In genomic region chr16:58198739-58199411, GRCh38 we compare ENCODE assay signal across 10 cellular contexts. TPM values are rescaled to one million over a fixed set of nuclear protein-coding genes. Genes with fewer than 3 reads are reported as not detected.
A peak's percentile ranks its signal among the peaks of the same experiment; 100 is the strongest.
DNase-seq lines count a peak whose midpoint lies in the region; ATAC-seq and TF ChIP-seq lines count a peak whose summit lies in the region.
"Had no signal": no experiment of that assay in that cellular context is flagged by ENCODE, and none has a peak within 500 bp of the region (broad histone marks: within the 10 kb centered on the region; RNA-seq: fewer than 3 reads in every experiment).

No MANE protein-coding gene starts in this region.

- no peak for ATAC-seq in right cardiac atrium

- no peak overlapping the region for H3K27ac ChIP-seq in effector memory CD4-positive, alpha-beta T cell (ENCODE audit: insufficient read depth, low read length, poor library complexity, severe bottlenecking)
- H3K27ac ChIP-seq in parathyroid adenoma = no peak overlapping the region
- no peak overlapping the region for H3K27ac ChIP-seq in esophagus squamous epithelium
- no peak overlapping the region for H3K27ac ChIP-seq in right cardiac atrium (ENCODE audit: low read length)
- H3K27ac ChIP-seq: thyroid gland had no signal

- TF ChIP-seq CTCF in parathyroid adenoma (IDR thresholded peaks at IDR 0.05) (no peak), esophagus squamous epithelium (IDR thresholded peaks at IDR 0.05) (no peak)

- H3K4me2 ChIP-seq in parathyroid adenoma (ENCODE audit: low read length) = peak overlapping the region; percentile 85

- peaks cover 19% of the 10 kb centered on the region for H3K27me3 Mint-ChIP-seq in T-helper 2 cell treated with Interferon-gamma antibody and Interleukin-4, amounts not matched to agents 5 μg/mL and 100 μg/mL, for 36 hours (ENCODE audit: low read depth)

- peak overlapping the region; percentile 84 for H3K9ac ChIP-seq in NT2/D1 (ENCODE audit: insufficient read length, low read depth)
- H3K9ac ChIP-seq in parathyroid adenoma = no peak overlapping the region

- H3K36me3 Mint-ChIP-seq in T-helper 2 cell treated with Interferon-gamma antibody and Interleukin-4, amounts not matched to agents 5 μg/mL and 100 μg/mL, for 36 hours (ENCODE audit: low read depth) = peaks cover 22% of the 10 kb centered on the region

- H3K4me1 ChIP-seq in NT2/D1 (ENCODE audit: insufficient read depth, insufficient read length) (peaks cover 13% of the 10 kb centered on the region), parathyroid adenoma (peaks cover 9% of the 10 kb centered on the region), esophagus squamous epithelium (peaks cover 6 to 34% (median 8%) of the 10 kb centered on the region in 3 donors), right cardiac atrium (ENCODE audit: control insufficient read depth, insufficient read depth, low read length) (peaks cover 6% of the 10 kb centered on the region)
- peaks cover 17% of the 10 kb centered on the region for H3K4me1 ChIP-seq in effector memory CD4-positive, alpha-beta T cell (ENCODE audit: control insufficient read depth, insufficient read depth, low read length, poor library complexity, severe bottlenecking)

- peak overlapping the region; percentile 88 for H2AFZ ChIP-seq in parathyroid adenoma

- H3K4me3 ChIP-seq in NT2/D1 (ENCODE audit: insufficient read length, low read depth) = no peak overlapping the region
- peak overlapping the region; percentile 57 for H3K4me3 ChIP-seq in effector memory CD4-positive, alpha-beta T cell (ENCODE audit: insufficient read depth, low read depth, low read length, poor library complexity, severe bottlenecking)
- H3K4me3 ChIP-seq in parathyroid adenoma (ENCODE audit: low read depth, low read length) = peak overlapping the region; percentile 47
- H3K4me3 ChIP-seq in esophagus squamous epithelium = peak overlapping the region in 1 of 4 donors; percentile 48
- H3K4me3 ChIP-seq in right cardiac atrium (ENCODE audit: low read length) = no peak overlapping the region

- H3K36me3 ChIP-seq in NT2/D1 (ENCODE audit: insufficient read depth, insufficient read length, low read length) (peaks cover 30% of the 10 kb centered on the region), parathyroid adenoma (ENCODE audit: control insufficient read depth, insufficient read depth, low read length) (no peaks in the 10 kb centered on the region), esophagus squamous epithelium (peaks cover 0 to 26% (median 0%) of the 10 kb centered on the region in 3 donors)
- peaks cover 5% of the 10 kb centered on the region for H3K36me3 ChIP-seq in effector memory CD4-positive, alpha-beta T cell (ENCODE audit: control insufficient read depth, insufficient read depth, low read length)

- intact Hi-C loops in esophagus squamous epithelium (cut with DNase I) (loop anchor here (5.0 kb wide), 1 partner anchor 177 kb away; no protein-coding TSS in a partner anchor), right cardiac atrium (cut with DNase I) (loop anchor here in 1 of 4 donors (10.0 kb wide), 1 partner anchor 174 kb away; the partner anchor contains the start of gene MMP15)

- H3K9me3 ChIP-seq in NT2/D1 (ENCODE audit: insufficient read depth, low read length) (no peaks in the 10 kb centered on the region), parathyroid adenoma (ENCODE audit: control insufficient read depth, low read length) (no peaks in the 10 kb centered on the region), esophagus squamous epithelium (no peaks in the 10 kb centered on the region), right cardiac atrium (ENCODE audit: control insufficient read depth, low read length) (no peaks in the 10 kb centered on the region)
- no peaks in the 10 kb centered on the region for H3K9me3 ChIP-seq in effector memory CD4-positive, alpha-beta T cell (ENCODE audit: control insufficient read depth, low read length)
- H3K9me3 ChIP-seq: thyroid gland had no signal

- DNase-seq in T-helper 2 cell treated with Interferon-gamma antibody and Interleukin-4, amounts not matched to agents 5 μg/mL and 100 μg/mL, for 36 hours (ENCODE audit: low spot score) = no peak
- no peak for DNase-seq in T-helper 2 cell
- DNase-seq in NT2/D1 (ENCODE audit: low read depth, low spot score) = no peak
- no peak for DNase-seq in effector memory CD4-positive, alpha-beta T cell
- DNase-seq in stimulated activated naive CD4-positive, alpha-beta T cell treated with Interleukin-2 at 50 U/mL for 16 hours (lab: John Stamatoyannopoulos, UW) = no peak
- DNase-seq in esophagus squamous epithelium (lab: John Stamatoyannopoulos, UW) = no peak
- no peak for DNase-seq in right cardiac atrium
- DNase-seq: NCI-H1436 treated with DMSO at 0.1 percent for 48 hours had no signal

- H3K27ac Mint-ChIP-seq in T-helper 2 cell treated with Interferon-gamma antibody and Interleukin-4, amounts not matched to agents 5 μg/mL and 100 μg/mL, for 36 hours = peak overlapping the region; percentile 72

- no peak for TF ChIP-seq POLR2A in esophagus squamous epithelium (IDR thresholded peaks at IDR 0.05)

- no peaks in the 10 kb centered on the region for H3K9me3 Mint-ChIP-seq in T-helper 2 cell treated with Interferon-gamma antibody and Interleukin-4, amounts not matched to agents 5 μg/mL and 100 μg/mL, for 36 hours

- H3K4me3 Mint-ChIP-seq in T-helper 2 cell treated with Interferon-gamma antibody and Interleukin-4, amounts not matched to agents 5 μg/mL and 100 μg/mL, for 36 hours = peak overlapping the region; percentile 83

- 78 to 90% methylated on average over 3 of the region's 3 CpGs for WGBS in esophagus squamous epithelium, 2 donors
- 95% methylated on average over 3 of the region's 3 CpGs for whole genome bisulfite sequencing in right cardiac atrium

- peaks cover 5% of the 10 kb centered on the region for H3K27me3 ChIP-seq in NT2/D1 (ENCODE audit: insufficient read depth, insufficient read length)
- H3K27me3 ChIP-seq in effector memory CD4-positive, alpha-beta T cell (replicated peaks; ENCODE audit: control insufficient read depth, insufficient read depth, low read length, poor library complexity, severe bottlenecking) = peaks cover 2% of the 10 kb centered on the region
- H3K27me3 ChIP-seq in parathyroid adenoma (ENCODE audit: control insufficient read depth, insufficient read depth, low read length) = no peaks in the 10 kb centered on the region
- peaks cover 0 to 7% (median 0%) of the 10 kb centered on the region in 4 donors for H3K27me3 ChIP-seq in esophagus squamous epithelium
- H3K27me3 ChIP-seq in right cardiac atrium (ENCODE audit: control insufficient read depth, insufficient read depth) = no peaks in the 10 kb centered on the region
- H3K27me3 ChIP-seq: thyroid gland had no signal

- H3K79me2 ChIP-seq in parathyroid adenoma = peaks cover 3% of the 10 kb centered on the region

- peaks cover 26% of the 10 kb centered on the region for H3K4me1 Mint-ChIP-seq in T-helper 2 cell treated with Interferon-gamma antibody and Interleukin-4, amounts not matched to agents 5 μg/mL and 100 μg/mL, for 36 hours (ENCODE audit: low read depth)

RNA-seq across cellular contexts. Expression of gene CSNK2A2, which starts 1.0 kb away (rescaled TPM):
- 10 to 100 TPM; 22.3 to 32.8 (median 29.1) TPM for total RNA-seq in esophagus squamous epithelium
- 10 to 100 TPM; 28.7 to 36.7 (median 34.1) TPM for total RNA-seq in right cardiac atrium
- polyA plus RNA-seq in right cardiac atrium = 20.6 TPM

Comparison
In these comparisons a context has a peak if more than half of its experiments do, and no peak if none do; other contexts are left out.
1. H3K4me3 ChIP-seq: peak in effector memory CD4-positive, alpha-beta T cell (single experiment) and parathyroid adenoma (single experiment); none in NT2/D1 (single experiment) and right cardiac atrium (single experiment).